Comparison of ENCODE assay signal across 1 cellular context in genomic region chr19:6753178-6754031, GRCh38.
A peak's percentile ranks its signal among the peaks of the same experiment; 100 is the strongest.
TF ChIP-seq lines count a peak whose summit lies in the region.

No MANE protein-coding gene starts in this region.

TF ChIP-seq in HepG2, 621 proteins besides CTCF, POLR2A, EP300 and RAD21 (continued from another document and continues in another):
- TF ChIP-seq ZHX2 (IDR thresholded peaks at IDR 0.05; ENCODE audit: low read depth) = no peak
- TF ChIP-seq ZHX2 (CRISPR knock-in tag; IDR thresholded peaks at IDR 0.05; ENCODE audit: borderline replicate concordance) = no peak
- TF ChIP-seq USF2 (IDR thresholded peaks at IDR 0.05; ENCODE audit: low read depth, low read length) = peak; percentile 83
- TF ChIP-seq USF2 (CRISPR knock-in tag; IDR thresholded peaks at IDR 0.05; ENCODE audit: borderline replicate concordance) = peak; percentile 90
- TF ChIP-seq SNAI1 (CRISPR knock-in tag; IDR thresholded peaks at IDR 0.05; ENCODE audit: borderline replicate concordance) = no peak
- no peak for TF ChIP-seq CSRNP2 (CRISPR knock-in tag; conservative IDR thresholded peaks at IDR 0.05; ENCODE audit: low read depth)
- TF ChIP-seq SRSF1 (optimal IDR thresholded peaks at IDR 0.05; ENCODE audit: low read depth, low read length) = peak; percentile 29
- TF ChIP-seq MTF1 (CRISPR knock-in tag; IDR thresholded peaks at IDR 0.05) = no peak
- peak; percentile 89; a peak in 3 of 4 replicates for TF ChIP-seq HMGXB4 (CRISPR knock-in tag; IDR thresholded peaks at IDR 0.05; ENCODE audit: borderline replicate concordance in 1 of 2, low read depth in 1 of 2)
- no peak for TF ChIP-seq FOSL1 (CRISPR knock-in tag; IDR thresholded peaks at IDR 0.05; ENCODE audit: borderline replicate concordance)
- TF ChIP-seq ZBTB46 (CRISPR knock-in tag; IDR thresholded peaks at IDR 0.05; ENCODE audit: borderline replicate concordance) = no peak
- TF ChIP-seq ZBTB21 (CRISPR knock-in tag; IDR thresholded peaks at IDR 0.05) = no peak
- TF ChIP-seq KAT7 (CRISPR knock-in tag; IDR thresholded peaks at IDR 0.05; ENCODE audit: borderline replicate concordance) = no peak
- no peak for TF ChIP-seq ZNF530 (CRISPR knock-in tag; IDR thresholded peaks at IDR 0.05; ENCODE audit: low read depth)
- no peak for TF ChIP-seq ZNF451 (CRISPR knock-in tag; IDR thresholded peaks at IDR 0.05)
- no peak for TF ChIP-seq KIAA2018 (CRISPR knock-in tag; IDR thresholded peaks at IDR 0.05; ENCODE audit: borderline replicate concordance)
- no peak for TF ChIP-seq ZNF496 (CRISPR knock-in tag; IDR thresholded peaks at IDR 0.05; ENCODE audit: insufficient replicate concordance)
- peak; percentile 70; the same call in 1 of the 2 replicates for TF ChIP-seq SIN3A (IDR thresholded peaks at IDR 0.05; ENCODE audit: borderline replicate concordance, low read depth, low read length)
- TF ChIP-seq ATAD3A (CRISPR knock-in tag; IDR thresholded peaks at IDR 0.05) = no peak
- peak; percentile 58; the same call in 1 of the 2 replicates for TF ChIP-seq ZBTB43 (CRISPR knock-in tag; conservative IDR thresholded peaks at IDR 0.05)
- TF ChIP-seq PREB (CRISPR knock-in tag; IDR thresholded peaks at IDR 0.05) = no peak
- no peak for TF ChIP-seq NPAS2 (CRISPR knock-in tag; IDR thresholded peaks at IDR 0.05; ENCODE audit: borderline replicate concordance)
- no peak for TF ChIP-seq ZNF773 (CRISPR knock-in tag; IDR thresholded peaks at IDR 0.05; ENCODE audit: borderline replicate concordance)
- no peak for TF ChIP-seq NFE2 (CRISPR knock-in tag; IDR thresholded peaks at IDR 0.05)
- TF ChIP-seq ZFP36 (IDR thresholded peaks at IDR 0.05; ENCODE audit: borderline replicate concordance, low read depth, low read length, partially characterized antibody) = no peak
- TF ChIP-seq ZNF333 (CRISPR knock-in tag; IDR thresholded peaks at IDR 0.05; ENCODE audit: borderline replicate concordance) = no peak
- no peak for TF ChIP-seq PCBP2 (optimal IDR thresholded peaks at IDR 0.05; ENCODE audit: low read depth, low read length, poor library complexity, severe bottlenecking)
